20 cellular contexts compared by ENCODE assay signal in the genomic region with DNA sequence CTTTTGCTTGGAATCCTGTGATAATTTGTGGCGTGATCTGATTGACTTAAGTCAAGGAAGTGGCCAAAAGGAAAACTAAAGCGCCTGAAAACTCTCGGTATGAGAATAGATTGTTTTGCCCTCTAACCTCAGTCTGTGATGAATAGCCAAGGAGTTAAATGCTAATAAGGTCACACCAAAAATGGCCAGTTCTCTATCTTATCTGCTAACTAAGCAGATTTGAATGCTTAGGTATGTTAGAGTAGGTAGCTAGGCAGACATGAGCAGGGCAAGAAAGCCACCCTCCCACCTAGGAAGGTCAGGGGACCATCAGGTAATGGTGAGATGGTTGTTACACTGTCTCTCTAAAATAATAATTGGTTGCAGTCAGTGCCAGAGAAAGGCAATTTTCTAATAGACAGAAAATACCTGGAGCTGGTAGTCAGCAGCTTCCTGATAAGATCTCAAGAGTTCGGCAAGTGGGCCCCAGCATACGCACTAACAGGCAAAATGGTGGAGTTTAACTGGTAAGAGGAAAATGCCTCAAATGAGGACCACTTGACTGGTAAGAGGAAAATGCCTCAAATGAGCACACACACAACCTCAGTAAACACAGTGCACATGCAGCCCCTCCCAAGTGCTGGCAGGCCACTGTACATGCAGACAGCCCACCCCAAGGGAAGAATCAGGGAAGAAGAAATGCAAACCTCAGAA.
"Had no signal": no experiment of that assay in that cellular context is flagged by ENCODE, and none has a peak within 500 bp of the region (broad histone marks: within the 10 kb centered on the region; RNA-seq: fewer than 3 reads in every experiment).

No MANE protein-coding gene starts in this region.

- H3K36me3 ChIP-seq: heart left ventricle, neutrophil, sigmoid colon, tibial nerve, uterus had no signal

- ATAC-seq: esophagus mucosa; heart left ventricle; naive thymus-derived CD4-positive, alpha-beta T cell; psoas muscle; stimulated activated naive B cell treated with anti-CD40 and anti-IgM and Interleukin-4, amounts not matched to agents 10 μg/mL and 1 μg/mL and 100 μg/mL, for 72 hours; stimulated activated naive CD8-positive, alpha-beta T cell treated with anti-CD3 and anti-CD28 coated beads, Interleukin-15, amount 100 ng/mL, for 72 hours had no signal

- H3K9me3 ChIP-seq: neutrophil, psoas muscle, sigmoid colon, testis, tibial nerve, uterus had no signal

- DNase-seq: cortex of kidney; dorsolateral prefrontal cortex; effector memory CD4-positive, alpha-beta T cell; heart left ventricle; hippocampal formation; kidney glomerular epithelial cell; naive thymus-derived CD4-positive, alpha-beta T cell; psoas muscle; retina; sigmoid colon; stimulated activated CD4-positive, alpha-beta T cell treated with anti-CD3 and anti-CD28 coated beads, Interleukin-2, amount 100 ng/mL, for 24 hours; stimulated activated CD4-positive, alpha-beta T cell treated with anti-CD3 and anti-CD28 coated beads, Interleukin-4, amount 100 ng/mL, for 4 hours; stimulated activated naive B cell treated with anti-CD40 and anti-IgM and Interleukin-4, amounts not matched to agents 10 μg/mL and 1 μg/mL and 100 μg/mL, for 72 hours; stimulated activated naive CD8-positive, alpha-beta T cell treated with anti-CD3 and anti-CD28 coated beads, Interleukin-15, amount 100 ng/mL, for 72 hours; testis; uterus had no signal

- H3K4me1 ChIP-seq: heart left ventricle, psoas muscle, sigmoid colon, testis, uterus had no signal

- H3K27me3 ChIP-seq: dorsolateral prefrontal cortex, heart left ventricle, neutrophil, sigmoid colon, testis, tibial nerve, uterus had no signal

- H3K4me3 ChIP-seq: dorsolateral prefrontal cortex, heart left ventricle, psoas muscle, sigmoid colon, skin epidermis, testis, tibial nerve, uterus had no signal

- H3K27ac ChIP-seq: dorsolateral prefrontal cortex, heart left ventricle, neutrophil, psoas muscle, sigmoid colon, skin epidermis, testis, tibial nerve, uterus had no signal
